In genomic region chr2:86622409-86622877, GRCh38 we compare ENCODE assay signal across 8 cellular contexts. TPM values are rescaled to one million over a fixed set of nuclear protein-coding genes. Genes with fewer than 3 reads are reported as not detected.
DNase-seq lines count a peak whose midpoint lies in the region; ATAC-seq, FAIRE-seq and TF ChIP-seq lines count a peak whose summit lies in the region.

No MANE protein-coding gene starts in this region.

- H3K4me3 Mint-ChIP-seq in activated CD8-positive, alpha-beta T cell treated with anti-CD3 and anti-CD28 coated beads for 36 hours, result peak overlapping the region; percentile 96

- TF ChIP-seq CTCF in activated CD8-positive, alpha-beta T cell treated with anti-CD3 and anti-CD28 coated beads for 36 hours (IDR thresholded peaks at IDR 0.05), result no peak
- no peak for TF ChIP-seq CTCF in fibroblast of lung (conservative IDR thresholded peaks at IDR 0.05 in 1 of 2, IDR thresholded peaks at IDR 0.05 in 1 of 2; ENCODE audit: low read depth in 1 of 2, low read length in 2 of 2)
- TF ChIP-seq CTCF in neural cell (IDR thresholded peaks at IDR 0.05; ENCODE audit: poor library complexity, severe bottlenecking), result no peak

- TF ChIP-seq RAD21 in neural cell (conservative IDR thresholded peaks at IDR 0.05), result no peak

- no peaks in the 10 kb centered on the region for H3K4me1 ChIP-seq in fibroblast of lung (ENCODE audit: control insufficient read depth, extremely low read depth, insufficient read depth, low read length)

- H3K9ac ChIP-seq in fibroblast of lung (ENCODE audit: insufficient read depth, low read length) (peak overlapping the region; percentile 93), neural cell (ENCODE audit: low read length) (peak overlapping the region; percentile 84)

- H2AFZ ChIP-seq in fibroblast of lung (ENCODE audit: low read length), result peak overlapping the region; percentile 67
- no peak overlapping the region for H2AFZ ChIP-seq in neural cell (ENCODE audit: low read depth, low read length)

- FAIRE-seq in urothelium cell line (lab: Jason Lieb, UNC), result no peak

- H4K20me1 ChIP-seq in fibroblast of lung (ENCODE audit: control insufficient read depth, extremely low read depth, insufficient read depth, low read length) (no peaks in the 10 kb centered on the region), neural cell (ENCODE audit: insufficient read depth) (no peaks in the 10 kb centered on the region)

- H3K9me2 ChIP-seq in neural cell (ENCODE audit: insufficient read depth, low read length), result no peaks in the 10 kb centered on the region

- TF ChIP-seq EP300 in neural cell (conservative IDR thresholded peaks at IDR 0.05; ENCODE audit: poor library complexity, severe bottlenecking), result no peak

- H3K27me3 ChIP-seq in fibroblast of lung (ENCODE audit: control insufficient read depth, insufficient read depth, low read length), result no peaks in the 10 kb centered on the region
- H3K27me3 ChIP-seq in neural cell (ENCODE audit: insufficient read depth, low read depth, low read length), result no peaks in the 10 kb centered on the region

- peaks cover 38% of the 10 kb centered on the region for H3K4me1 Mint-ChIP-seq in activated CD8-positive, alpha-beta T cell treated with anti-CD3 and anti-CD28 coated beads for 36 hours (ENCODE audit: low read depth)

- H3K4me3 ChIP-seq in fibroblast of lung (replicated peaks in 1 of 4; ENCODE audit: control extremely low read depth in 1 of 4, insufficient read depth in 1 of 4, low read depth in 3 of 4, low read length in 4 of 4) (peak overlapping the region; percentile 69 to 95 (median 80)), neural cell (ENCODE audit: low read length) (peak overlapping the region; percentile 79)

- CTCF ChIA-PET in activated CD8-positive, alpha-beta T cell treated with anti-CD3 and anti-CD28 coated beads for 36 hours (lab: Charles Lee), result interaction anchor here (1.0 to 1.5 kb wide), 4 partner anchors 30 to 142 kb away, joined by 3 to 4 read pairs (median 3); no protein-coding TSS in a partner anchor

- H3K9me3 Mint-ChIP-seq in activated CD8-positive, alpha-beta T cell treated with anti-CD3 and anti-CD28 coated beads for 36 hours, result no peaks in the 10 kb centered on the region

- peak overlapping the region; percentile 67 for H3K27ac ChIP-seq in KOPT-K1 (ENCODE audit: low read depth, low read length, poor library complexity, severe bottlenecking)
- H3K27ac ChIP-seq in fibroblast of lung (ENCODE audit: insufficient read depth, low read length), result peak overlapping the region; percentile 78
- H3K27ac ChIP-seq in neural cell (ENCODE audit: low read length), result peak overlapping the region; percentile 63

- H3K79me2 ChIP-seq in fibroblast of lung (ENCODE audit: control insufficient read depth, insufficient read depth, low read length), result peaks cover 17% of the 10 kb centered on the region
- peaks cover 46% of the 10 kb centered on the region for H3K79me2 ChIP-seq in neural cell (replicated peaks; ENCODE audit: insufficient read depth, low read length)

- intact Hi-C loops in activated CD8-positive, alpha-beta T cell treated with anti-CD3 and anti-CD28 coated beads for 36 hours (cut with micrococcal nuclease), result loop anchor here (2.0 kb wide), 1 partner anchor 60 kb away; the partner anchor contains the start of gene CHMP3

- H3K9me3 ChIP-seq in KOPT-K1 (ENCODE audit: insufficient read depth, low read length, poor library complexity, severe bottlenecking), result no peaks in the 10 kb centered on the region
- H3K9me3 ChIP-seq in fibroblast of lung (ENCODE audit: control insufficient read depth, insufficient read depth, low read depth, low read length), result no peaks in the 10 kb centered on the region
- H3K9me3 ChIP-seq in neural cell (ENCODE audit: low read length), result no peaks in the 10 kb centered on the region

- H3F3A ChIP-seq in neural cell (ENCODE audit: insufficient read depth, low read length, poor library complexity, severe bottlenecking), result no peaks in the 10 kb centered on the region

- H3K36me3 Mint-ChIP-seq in activated CD8-positive, alpha-beta T cell treated with anti-CD3 and anti-CD28 coated beads for 36 hours (ENCODE audit: low read depth), result peaks cover 13% of the 10 kb centered on the region

- ATAC-seq in activated CD8-positive, alpha-beta T cell treated with anti-CD3 and anti-CD28 coated beads for 36 hours, result no peak
- no peak for ATAC-seq in HG02642 (IDR thresholded peaks at IDR 0.05; ENCODE audit: poor library complexity, unreplicated experiment)

- H3K36me3 ChIP-seq in KOPT-K1 (ENCODE audit: insufficient read depth, low read length) (peaks cover 17% of the 10 kb centered on the region), fibroblast of lung (ENCODE audit: control insufficient read depth, insufficient read depth, low read length) (peaks cover 2% of the 10 kb centered on the region), neural cell (ENCODE audit: insufficient read depth, low read length) (no peaks in the 10 kb centered on the region)

- H3K27ac Mint-ChIP-seq in activated CD8-positive, alpha-beta T cell treated with anti-CD3 and anti-CD28 coated beads for 36 hours, result peak overlapping the region; percentile 96

- DNase-seq in DMS79 (lab: John Stamatoyannopoulos, UW) (peak; percentile 37), fibroblast of lung (ENCODE audit: low read depth in 2 of 2) (peak; percentile 16 to 28), urothelium cell line (ENCODE audit: low spot score) (peak; percentile 24), SKM-1 (lab: John Stamatoyannopoulos, UW; ENCODE audit: unreplicated experiment) (no peak)
- DNase-seq in activated CD8-positive, alpha-beta T cell treated with anti-CD3 and anti-CD28 coated beads for 36 hours, result peak; percentile 44

- no peaks in the 10 kb centered on the region for H3K27me3 Mint-ChIP-seq in activated CD8-positive, alpha-beta T cell treated with anti-CD3 and anti-CD28 coated beads for 36 hours

- H3K4me2 ChIP-seq in fibroblast of lung (ENCODE audit: extremely low read depth, insufficient read depth, low read length) (peak overlapping the region; percentile 74), neural cell (ENCODE audit: low read length) (peak overlapping the region; percentile 61)

- POLR2A ChIA-PET in activated CD8-positive, alpha-beta T cell treated with anti-CD3 and anti-CD28 coated beads for 36 hours (lab: Charles Lee), result interaction anchor here (0.5 to 1.2 kb wide), 7 partner anchors 12 to 141 kb away, joined by 3 to 7 read pairs (median 3); partner anchors contain the start of gene CHMP3

TF ChIP-seq in neural cell, 6 proteins besides CTCF, POLR2A, EP300 and RAD21:
- no peak for TF ChIP-seq REST (IDR thresholded peaks at IDR 0.05; ENCODE audit: borderline replicate concordance)
- TF ChIP-seq MXI1 (conservative IDR thresholded peaks at IDR 0.05; ENCODE audit: poor library complexity, severe bottlenecking), result no peak

RNA-seq across cellular contexts. Expression of gene RNF103, which starts 1.2 kb away (rescaled TPM):
- total RNA-seq in activated CD8-positive, alpha-beta T cell treated with anti-CD3 and anti-CD28 coated beads for 36 hours, result 10 to 100 TPM; 10.3 to 10.8 TPM
- 17.5 and 20.3 TPM in 2 replicates for total RNA-seq in fibroblast of lung
- 11.6 and 20.9 TPM in 2 replicates for polyA plus RNA-seq in fibroblast of lung
- 8.6 and 14.6 TPM in 2 replicates for polyA plus RNA-seq in fibroblast of lung (2012)
- polyA minus RNA-seq in fibroblast of lung (ENCODE audit: low replicate concordance), result 1.1 and 1.8 TPM in 2 replicates
- 22.0 and 24.1 TPM in 2 replicates for polyA plus RNA-seq in neural cell
- polyA minus RNA-seq in neural cell, result 38.0 and 48.9 TPM in 2 replicates

RNA-seq across cellular contexts. Expression of gene CHMP3, which starts 59.2 kb away (rescaled TPM):
- 10 to 100 TPM; 30.1 to 31.6 TPM for total RNA-seq in activated CD8-positive, alpha-beta T cell treated with anti-CD3 and anti-CD28 coated beads for 36 hours
- 63.4 and 73.3 TPM in 2 replicates for total RNA-seq in fibroblast of lung
- polyA plus RNA-seq in fibroblast of lung (159 and 161 TPM in 2 replicates), neural cell (30.5 and 31.8 TPM in 2 replicates)
- polyA plus RNA-seq in fibroblast of lung (2012), result 108 and 120 TPM in 2 replicates
- polyA minus RNA-seq in fibroblast of lung (ENCODE audit: low replicate concordance) (29.0 and 31.2 TPM in 2 replicates), neural cell (42.6 and 44.1 TPM in 2 replicates)
